Comparison of ENCODE assay signal across 9 cellular contexts in the genomic region with DNA sequence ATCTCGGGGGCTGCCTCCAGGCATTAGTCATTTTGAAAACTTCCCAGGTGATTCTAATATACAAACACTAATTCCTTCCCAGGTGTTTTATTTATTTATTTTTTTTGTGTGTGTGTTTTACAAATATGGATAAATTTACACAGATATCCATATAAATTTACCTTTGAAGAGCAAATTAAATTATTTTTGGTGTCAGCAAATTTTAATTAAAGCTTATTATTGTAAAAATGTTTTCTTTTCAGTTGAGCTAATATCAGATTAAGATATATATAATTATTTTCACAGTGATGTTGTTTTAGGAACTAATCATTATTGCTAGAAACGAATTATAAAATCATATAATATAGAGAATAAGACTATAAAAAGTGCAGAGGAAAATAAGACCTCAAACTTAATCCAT.
"Had no signal": no experiment of that assay in that cellular context is flagged by ENCODE, and none has a peak within 500 bp of the region (broad histone marks: within the 10 kb centered on the region; RNA-seq: fewer than 3 reads in every experiment).

No MANE protein-coding gene starts in this region.

- H3K9me3 ChIP-seq: HAP-1 had no signal

- H3K9ac ChIP-seq: GM23248 had no signal

- H2AFZ ChIP-seq: GM23248 had no signal

- H3K36me3 ChIP-seq: HAP-1 had no signal

- H3K4me3 ChIP-seq: GM23248, HAP-1 had no signal

- H3K4me1 ChIP-seq: HAP-1 had no signal

- ATAC-seq: HCT116, HepG2 had no signal

- H3K27ac ChIP-seq: GM23248, HL-60 had no signal

- DNase-seq: GM23248, GOT3, H7, HFFc6, KG1 had no signal

- FAIRE-seq: HepG2 had no signal
